9 cellular contexts compared by ENCODE assay signal in genomic region chr2:218301176-218301819, GRCh38. TPM values are rescaled to one million over a fixed set of nuclear protein-coding genes. Genes with fewer than 3 reads are reported as not detected.
DNase-seq lines count a peak whose midpoint lies in the region; ATAC-seq, FAIRE-seq and TF ChIP-seq lines count a peak whose summit lies in the region.
"Had no signal": no experiment of that assay in that cellular context is flagged by ENCODE, and none has a peak within 500 bp of the region (broad histone marks: within the 10 kb centered on the region; RNA-seq: fewer than 3 reads in every experiment).

No MANE protein-coding gene starts in this region.

- H2AFZ ChIP-seq in mammary epithelial cell (ENCODE audit: low read depth, low read length) = peak overlapping the region; percentile 51

- no peaks in the 10 kb centered on the region for H4K20me1 ChIP-seq in mammary epithelial cell (ENCODE audit: insufficient read depth, low read length)

- TF ChIP-seq POLR2A in GM12892 (IDR thresholded peaks at IDR 0.05; ENCODE audit: low read depth, low read length) = no peak

- intact Hi-C loops in mammary epithelial cell (cut with micrococcal nuclease) (loop anchor here (1.0 kb wide), 3 partner anchors 55 to 165 kb away; partner anchors contain the start of gene CATIP), kidney (cut with DNase I) (loop anchor here (10.0 kb wide), 1 partner anchor 54 kb away; the partner anchor contains the start of gene CATIP)

- BruUV-seq in mammary epithelial cell (replicated peaks; lab: Mats Ljungman, UMichigan) = no TSS peak

- CTCF ChIA-PET in mammary epithelial cell (lab: Charles Lee; ENCODE audit: low non-redundant PET) = interaction anchor here (0.7 kb wide), 1 partner anchor 22 kb away, joined by 3 read pairs; no protein-coding TSS in a partner anchor

- H3K36me3 ChIP-seq in mammary epithelial cell (ENCODE audit: insufficient read depth, low read length) (no peaks in the 10 kb centered on the region), kidney (ENCODE audit: control insufficient read depth in 1 of 2, insufficient read depth in 2 of 2, low read length in 2 of 2) (no peaks in the 10 kb centered on the region)

- FAIRE-seq in GM12892 (lab: Jason Lieb, UNC) = peak; percentile 97
- peak; percentile 21 for FAIRE-seq in kidney (lab: Jason Lieb, UNC)

- H3K9ac ChIP-seq in mammary epithelial cell (ENCODE audit: insufficient read depth, low read length) (no peak overlapping the region), kidney (ENCODE audit: low read length in 2 of 2) (no peak overlapping the region)

- H3K4me2 ChIP-seq in mammary epithelial cell (ENCODE audit: insufficient read depth, low read depth, low read length) = no peak overlapping the region

- no peaks in the 10 kb centered on the region for H3K79me2 ChIP-seq in mammary epithelial cell (ENCODE audit: insufficient read depth, low read length)

- dilution Hi-C loops in mammary epithelial cell (cut with HindIII; ENCODE audit: low sequenced_read_pairs) = no loop called here

- TF ChIP-seq CTCF in VCaP (conservative IDR thresholded peaks at IDR 0.05) = peak; percentile 95
- peak; percentile 94 for TF ChIP-seq CTCF in mammary epithelial cell (conservative IDR thresholded peaks at IDR 0.05 in 1 of 2, IDR thresholded peaks at IDR 0.05 in 1 of 2; ENCODE audit: extremely low read depth in 1 of 2, insufficient read depth in 1 of 2, low read depth in 1 of 2, low read length in 2 of 2)
- TF ChIP-seq CTCF in kidney (IDR thresholded peaks at IDR 0.05; ENCODE audit: borderline replicate concordance, extremely low read depth, insufficient read depth) = peak; percentile 99

- 6% methylated on average over 9 of the region's 9 CpGs for WGBS in mammary epithelial cell (ENCODE audit: low coverage, missing lambda C conversion rate)

- H3K4me1 ChIP-seq in mammary epithelial cell (ENCODE audit: insufficient read depth, low read length) (peaks cover 24% of the 10 kb centered on the region), kidney (ENCODE audit: control insufficient read depth in 1 of 2, insufficient read depth in 1 of 2, low read depth in 1 of 2, low read length in 2 of 2) (peaks cover 2 to 3% of the 10 kb centered on the region in 2 donors)

- H3K27ac ChIP-seq in VCaP (no peak overlapping the region; the same call in 1 of the 2 replicates), mammary epithelial cell (ENCODE audit: insufficient read depth, low read depth, low read length) (no peak overlapping the region), kidney (ENCODE audit: low read depth in 2 of 2, low read length in 2 of 2) (no peak overlapping the region)
- H3K27ac ChIP-seq: skin epidermis had no signal

- ATAC-seq in HG03135 (IDR thresholded peaks at IDR 0.05; ENCODE audit: unreplicated experiment) = peak; percentile 85
- no peak for ATAC-seq in GM18870 (IDR thresholded peaks at IDR 0.05; ENCODE audit: unreplicated experiment)

- no peaks in the 10 kb centered on the region for H3K9me3 ChIP-seq in mammary epithelial cell (replicated peaks; ENCODE audit: insufficient read depth, low read length)
- no peaks in the 10 kb centered on the region for H3K9me3 ChIP-seq in kidney (ENCODE audit: control insufficient read depth in 1 of 2, low read length in 2 of 2)

- no peaks in the 10 kb centered on the region for H3K27me3 ChIP-seq in mammary epithelial cell (ENCODE audit: insufficient read depth, low read length)

- no peak overlapping the region for H3K4me3 ChIP-seq in mammary epithelial cell (replicated peaks in 1 of 3; ENCODE audit: insufficient read depth in 1 of 3, low read depth in 2 of 3, low read length in 3 of 3)
- H3K4me3 ChIP-seq in kidney (ENCODE audit: low read length in 2 of 2) = no peak overlapping the region
- H3K4me3 ChIP-seq: skin epidermis had no signal

- in situ Hi-C loops in mammary epithelial cell (cut with MboI; ENCODE audit: low sequenced_read_pairs in 2 of 2) = loop anchor here (5.0 to 10.0 kb wide), 4 partner anchors 51 to 164 kb away; partner anchors contain the start of genes CATIP (in 1 of the 2) and CTDSP1 (in 1 of the 2)

- no peak for DNase-seq in GM12892 (ENCODE audit: insufficient read length)
- DNase-seq in NCI-H2227 (lab: John Stamatoyannopoulos, UW; ENCODE audit: unreplicated experiment) = peak; percentile 93
- DNase-seq in mammary epithelial cell = peak; percentile 74
- DNase-seq in kidney = peak; percentile 85
- peak; percentile 87 to 90 for DNase-seq in stimulated activated CD4-positive, alpha-beta T cell treated with anti-CD3 and anti-CD28 coated beads, Interleukin-2, amount 100 ng/mL, for 24 hours

RNA-seq across cellular contexts. Expression of gene TMBIM1, which starts 9.0 kb away (rescaled TPM):
- polyA plus RNA-seq in GM12892 (2012; ENCODE audit: missing spikeins) = 18.7 TPM
- total RNA-seq in mammary epithelial cell = 100 to 1,000 TPM; 260 to 312 TPM
- 349 TPM for polyA plus RNA-seq in mammary epithelial cell
- polyA minus RNA-seq in mammary epithelial cell = 644 TPM
- 217 TPM for total RNA-seq in kidney
- polyA plus RNA-seq in kidney (ENCODE audit: insufficient read depth, low read depth, low replicate concordance) = 130 TPM

RNA-seq across cellular contexts. Expression of gene PNKD, which starts 31.0 kb away (rescaled TPM):
- 41.8 TPM for polyA plus RNA-seq in GM12892 (2012; ENCODE audit: missing spikeins)
- total RNA-seq in mammary epithelial cell (10 to 100 TPM; 15.7 to 29.8 TPM), kidney (90.6 TPM)
- polyA plus RNA-seq in mammary epithelial cell (33.4 TPM), kidney (ENCODE audit: insufficient read depth, low read depth, low replicate concordance) (244 TPM)
- 61.1 TPM for polyA minus RNA-seq in mammary epithelial cell

RNA-seq across cellular contexts. Expression of gene AAMP, which starts 31.4 kb away (rescaled TPM):
- 57.6 TPM for polyA plus RNA-seq in GM12892 (2012; ENCODE audit: missing spikeins)
- 10 to 100 TPM; 80.2 to 87.6 TPM for total RNA-seq in mammary epithelial cell
- polyA plus RNA-seq in mammary epithelial cell = 112 TPM
- polyA minus RNA-seq in mammary epithelial cell = 85.9 TPM
- total RNA-seq in kidney = 70.1 TPM
- polyA plus RNA-seq in kidney (ENCODE audit: insufficient read depth, low read depth, low replicate concordance) = 108 TPM

RNA-seq across cellular contexts. Expression of gene GPBAR1, which starts 40.5 kb away (rescaled TPM):
- 0.21 TPM for polyA plus RNA-seq in GM12892 (2012; ENCODE audit: missing spikeins)
- total RNA-seq in mammary epithelial cell = under 1 TPM; 0.49 to 0.83 TPM
- 0.03 TPM for polyA plus RNA-seq in mammary epithelial cell
- not detected for polyA minus RNA-seq in mammary epithelial cell
- 3.2 TPM for total RNA-seq in kidney
- 6.0 TPM for polyA plus RNA-seq in kidney (ENCODE audit: insufficient read depth, low read depth, low replicate concordance)

RNA-seq across cellular contexts. Expression of gene CATIP, which starts 55.4 kb away (rescaled TPM):
- polyA plus RNA-seq in GM12892 (2012; ENCODE audit: missing spikeins) = not detected
- total RNA-seq in mammary epithelial cell (not detected), kidney (6.2 TPM)
- polyA plus RNA-seq in mammary epithelial cell (not detected), kidney (ENCODE audit: insufficient read depth, low read depth, low replicate concordance) (7.6 TPM)
- not detected for polyA minus RNA-seq in mammary epithelial cell
